Comparison of ENCODE assay signal across 2 cellular contexts in the genomic region with DNA sequence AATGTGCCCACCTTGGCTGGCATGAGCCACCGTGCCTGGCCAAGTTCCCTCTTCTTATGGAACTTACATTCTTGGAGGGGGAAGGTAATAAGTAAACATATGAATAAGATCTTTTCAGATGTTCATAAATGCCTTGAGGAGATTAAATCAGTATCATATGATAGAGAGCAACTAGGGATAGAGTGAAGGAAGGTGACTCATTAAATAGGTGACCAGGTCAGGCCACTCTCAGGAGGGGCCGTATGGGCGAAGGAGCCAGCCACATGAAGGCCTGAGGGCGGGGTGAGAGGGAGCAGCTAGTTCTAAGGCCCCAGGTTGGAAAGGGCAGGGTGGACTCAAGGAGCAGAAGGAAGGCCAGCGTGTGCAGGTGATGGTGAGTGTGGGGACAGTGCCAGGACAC.
TF ChIP-seq lines count a peak whose summit lies in the region.

No MANE protein-coding gene starts in this region.

TF ChIP-seq in IMR-90, 13 proteins besides CTCF, POLR2A, EP300 and RAD21:
- TF ChIP-seq, protein P1, sequence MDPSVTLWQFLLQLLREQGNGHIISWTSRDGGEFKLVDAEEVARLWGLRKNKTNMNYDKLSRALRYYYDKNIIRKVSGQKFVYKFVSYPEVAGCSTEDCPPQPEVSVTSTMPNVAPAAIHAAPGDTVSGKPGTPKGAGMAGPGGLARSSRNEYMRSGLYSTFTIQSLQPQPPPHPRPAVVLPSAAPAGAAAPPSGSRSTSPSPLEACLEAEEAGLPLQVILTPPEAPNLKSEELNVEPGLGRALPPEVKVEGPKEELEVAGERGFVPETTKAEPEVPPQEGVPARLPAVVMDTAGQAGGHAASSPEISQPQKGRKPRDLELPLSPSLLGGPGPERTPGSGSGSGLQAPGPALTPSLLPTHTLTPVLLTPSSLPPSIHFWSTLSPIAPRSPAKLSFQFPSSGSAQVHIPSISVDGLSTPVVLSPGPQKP (IDR thresholded peaks at IDR 0.05; ENCODE audit: borderline replicate concordance, low read depth, low read length) = no peak
- TF ChIP-seq MAFK (IDR thresholded peaks at IDR 0.05; ENCODE audit: low read depth, low read length) (no peak), BHLHE40 (IDR thresholded peaks at IDR 0.05; ENCODE audit: low read depth, low read length) (no peak), NFE2L2 (IDR thresholded peaks at IDR 0.05; ENCODE audit: low read depth, low read length) (no peak), FOS (IDR thresholded peaks at IDR 0.05; ENCODE audit: low read depth, low read length) (no peak), CHD1 (IDR thresholded peaks at IDR 0.05; ENCODE audit: low read depth, low read length) (no peak), MAZ (IDR thresholded peaks at IDR 0.05; ENCODE audit: borderline replicate concordance, low read depth, low read length) (no peak), MXI1 (IDR thresholded peaks at IDR 0.05; ENCODE audit: borderline replicate concordance, low read depth, low read length) (no peak), RFX5 (IDR thresholded peaks at IDR 0.05; ENCODE audit: low read depth, low read length) (no peak), CEBPB (IDR thresholded peaks at IDR 0.05; ENCODE audit: low read depth, low read length) (no peak)

TF ChIP-seq in H1, 55 proteins besides CTCF, POLR2A, EP300 and RAD21:
- TF ChIP-seq, protein P2, sequence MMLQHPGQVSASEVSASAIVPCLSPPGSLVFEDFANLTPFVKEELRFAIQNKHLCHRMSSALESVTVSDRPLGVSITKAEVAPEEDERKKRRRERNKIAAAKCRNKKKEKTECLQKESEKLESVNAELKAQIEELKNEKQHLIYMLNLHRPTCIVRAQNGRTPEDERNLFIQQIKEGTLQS (IDR thresholded peaks at IDR 0.05; ENCODE audit: insufficient read depth, low read depth, low read length) = no peak
- TF ChIP-seq SUZ12 (IDR thresholded peaks at IDR 0.05; ENCODE audit: low read length) (no peak), CBX5 (IDR thresholded peaks at IDR 0.05; ENCODE audit: low read depth, low read length) (no peak), SAP30 (IDR thresholded peaks at IDR 0.05; ENCODE audit: insufficient read depth, insufficient replicate concordance, low read length) (no peak), FOSL1 (IDR thresholded peaks at IDR 0.05; ENCODE audit: insufficient read depth, low read depth, low read length) (no peak), KDM1A (IDR thresholded peaks at IDR 0.05; ENCODE audit: borderline replicate concordance, low read length) (no peak), BCL11A (IDR thresholded peaks at IDR 0.05; ENCODE audit: low read depth in 2 of 2, low read length in 2 of 2) (no peak), RBBP5 (IDR thresholded peaks at IDR 0.05; ENCODE audit: borderline replicate concordance, low read depth, low read length) (no peak), CHD1 (IDR thresholded peaks at IDR 0.05; ENCODE audit: low read depth, low read length) (no peak), KDM5A (IDR thresholded peaks at IDR 0.05; ENCODE audit: low read length) (no peak), JUN (IDR thresholded peaks at IDR 0.05; ENCODE audit: low read depth, low read length) (no peak), CHD2 (IDR thresholded peaks at IDR 0.05; ENCODE audit: low read length) (no peak), RFX5 (IDR thresholded peaks at IDR 0.05; ENCODE audit: borderline replicate concordance, low read depth, low read length) (no peak), YY1 (IDR thresholded peaks at IDR 0.05; ENCODE audit: low read depth, low read length) (no peak)
- TF ChIP-seq, protein P3, sequence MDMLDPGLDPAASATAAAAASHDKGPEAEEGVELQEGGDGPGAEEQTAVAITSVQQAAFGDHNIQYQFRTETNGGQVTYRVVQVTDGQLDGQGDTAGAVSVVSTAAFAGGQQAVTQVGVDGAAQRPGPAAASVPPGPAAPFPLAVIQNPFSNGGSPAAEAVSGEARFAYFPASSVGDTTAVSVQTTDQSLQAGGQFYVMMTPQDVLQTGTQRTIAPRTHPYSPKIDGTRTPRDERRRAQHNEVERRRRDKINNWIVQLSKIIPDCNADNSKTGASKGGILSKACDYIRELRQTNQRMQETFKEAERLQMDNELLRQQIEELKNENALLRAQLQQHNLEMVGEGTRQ (IDR thresholded peaks at IDR 0.05; ENCODE audit: low read length) = no peak
- TF ChIP-seq, protein P4, sequence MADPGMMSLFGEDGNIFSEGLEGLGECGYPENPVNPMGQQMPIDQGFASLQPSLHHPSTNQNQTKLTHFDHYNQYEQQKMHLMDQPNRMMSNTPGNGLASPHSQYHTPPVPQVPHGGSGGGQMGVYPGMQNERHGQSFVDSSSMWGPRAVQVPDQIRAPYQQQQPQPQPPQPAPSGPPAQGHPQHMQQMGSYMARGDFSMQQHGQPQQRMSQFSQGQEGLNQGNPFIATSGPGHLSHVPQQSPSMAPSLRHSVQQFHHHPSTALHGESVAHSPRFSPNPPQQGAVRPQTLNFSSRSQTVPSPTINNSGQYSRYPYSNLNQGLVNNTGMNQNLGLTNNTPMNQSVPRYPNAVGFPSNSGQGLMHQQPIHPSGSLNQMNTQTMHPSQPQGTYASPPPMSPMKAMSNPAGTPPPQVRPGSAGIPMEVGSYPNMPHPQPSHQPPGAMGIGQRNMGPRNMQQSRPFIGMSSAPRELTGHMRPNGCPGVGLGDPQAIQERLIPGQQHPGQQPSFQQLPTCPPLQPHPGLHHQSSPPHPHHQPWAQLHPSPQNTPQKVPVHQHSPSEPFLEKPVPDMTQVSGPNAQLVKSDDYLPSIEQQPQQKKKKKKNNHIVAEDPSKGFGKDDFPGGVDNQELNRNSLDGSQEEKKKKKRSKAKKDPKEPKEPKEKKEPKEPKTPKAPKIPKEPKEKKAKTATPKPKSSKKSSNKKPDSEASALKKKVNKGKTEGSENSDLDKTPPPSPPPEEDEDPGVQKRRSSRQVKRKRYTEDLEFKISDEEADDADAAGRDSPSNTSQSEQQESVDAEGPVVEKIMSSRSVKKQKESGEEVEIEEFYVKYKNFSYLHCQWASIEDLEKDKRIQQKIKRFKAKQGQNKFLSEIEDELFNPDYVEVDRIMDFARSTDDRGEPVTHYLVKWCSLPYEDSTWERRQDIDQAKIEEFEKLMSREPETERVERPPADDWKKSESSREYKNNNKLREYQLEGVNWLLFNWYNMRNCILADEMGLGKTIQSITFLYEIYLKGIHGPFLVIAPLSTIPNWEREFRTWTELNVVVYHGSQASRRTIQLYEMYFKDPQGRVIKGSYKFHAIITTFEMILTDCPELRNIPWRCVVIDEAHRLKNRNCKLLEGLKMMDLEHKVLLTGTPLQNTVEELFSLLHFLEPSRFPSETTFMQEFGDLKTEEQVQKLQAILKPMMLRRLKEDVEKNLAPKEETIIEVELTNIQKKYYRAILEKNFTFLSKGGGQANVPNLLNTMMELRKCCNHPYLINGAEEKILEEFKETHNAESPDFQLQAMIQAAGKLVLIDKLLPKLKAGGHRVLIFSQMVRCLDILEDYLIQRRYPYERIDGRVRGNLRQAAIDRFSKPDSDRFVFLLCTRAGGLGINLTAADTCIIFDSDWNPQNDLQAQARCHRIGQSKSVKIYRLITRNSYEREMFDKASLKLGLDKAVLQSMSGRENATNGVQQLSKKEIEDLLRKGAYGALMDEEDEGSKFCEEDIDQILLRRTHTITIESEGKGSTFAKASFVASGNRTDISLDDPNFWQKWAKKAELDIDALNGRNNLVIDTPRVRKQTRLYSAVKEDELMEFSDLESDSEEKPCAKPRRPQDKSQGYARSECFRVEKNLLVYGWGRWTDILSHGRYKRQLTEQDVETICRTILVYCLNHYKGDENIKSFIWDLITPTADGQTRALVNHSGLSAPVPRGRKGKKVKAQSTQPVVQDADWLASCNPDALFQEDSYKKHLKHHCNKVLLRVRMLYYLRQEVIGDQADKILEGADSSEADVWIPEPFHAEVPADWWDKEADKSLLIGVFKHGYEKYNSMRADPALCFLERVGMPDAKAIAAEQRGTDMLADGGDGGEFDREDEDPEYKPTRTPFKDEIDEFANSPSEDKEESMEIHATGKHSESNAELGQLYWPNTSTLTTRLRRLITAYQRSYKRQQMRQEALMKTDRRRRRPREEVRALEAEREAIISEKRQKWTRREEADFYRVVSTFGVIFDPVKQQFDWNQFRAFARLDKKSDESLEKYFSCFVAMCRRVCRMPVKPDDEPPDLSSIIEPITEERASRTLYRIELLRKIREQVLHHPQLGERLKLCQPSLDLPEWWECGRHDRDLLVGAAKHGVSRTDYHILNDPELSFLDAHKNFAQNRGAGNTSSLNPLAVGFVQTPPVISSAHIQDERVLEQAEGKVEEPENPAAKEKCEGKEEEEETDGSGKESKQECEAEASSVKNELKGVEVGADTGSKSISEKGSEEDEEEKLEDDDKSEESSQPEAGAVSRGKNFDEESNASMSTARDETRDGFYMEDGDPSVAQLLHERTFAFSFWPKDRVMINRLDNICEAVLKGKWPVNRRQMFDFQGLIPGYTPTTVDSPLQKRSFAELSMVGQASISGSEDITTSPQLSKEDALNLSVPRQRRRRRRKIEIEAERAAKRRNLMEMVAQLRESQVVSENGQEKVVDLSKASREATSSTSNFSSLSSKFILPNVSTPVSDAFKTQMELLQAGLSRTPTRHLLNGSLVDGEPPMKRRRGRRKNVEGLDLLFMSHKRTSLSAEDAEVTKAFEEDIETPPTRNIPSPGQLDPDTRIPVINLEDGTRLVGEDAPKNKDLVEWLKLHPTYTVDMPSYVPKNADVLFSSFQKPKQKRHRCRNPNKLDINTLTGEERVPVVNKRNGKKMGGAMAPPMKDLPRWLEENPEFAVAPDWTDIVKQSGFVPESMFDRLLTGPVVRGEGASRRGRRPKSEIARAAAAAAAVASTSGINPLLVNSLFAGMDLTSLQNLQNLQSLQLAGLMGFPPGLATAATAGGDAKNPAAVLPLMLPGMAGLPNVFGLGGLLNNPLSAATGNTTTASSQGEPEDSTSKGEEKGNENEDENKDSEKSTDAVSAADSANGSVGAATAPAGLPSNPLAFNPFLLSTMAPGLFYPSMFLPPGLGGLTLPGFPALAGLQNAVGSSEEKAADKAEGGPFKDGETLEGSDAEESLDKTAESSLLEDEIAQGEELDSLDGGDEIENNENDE (IDR thresholded peaks at IDR 0.05; ENCODE audit: insufficient replicate concordance, low read length) = no peak
TF ChIP-seq in H1: peak in this region for 0.
